ENCODE assay signal across 8 cellular contexts in the genomic region with DNA sequence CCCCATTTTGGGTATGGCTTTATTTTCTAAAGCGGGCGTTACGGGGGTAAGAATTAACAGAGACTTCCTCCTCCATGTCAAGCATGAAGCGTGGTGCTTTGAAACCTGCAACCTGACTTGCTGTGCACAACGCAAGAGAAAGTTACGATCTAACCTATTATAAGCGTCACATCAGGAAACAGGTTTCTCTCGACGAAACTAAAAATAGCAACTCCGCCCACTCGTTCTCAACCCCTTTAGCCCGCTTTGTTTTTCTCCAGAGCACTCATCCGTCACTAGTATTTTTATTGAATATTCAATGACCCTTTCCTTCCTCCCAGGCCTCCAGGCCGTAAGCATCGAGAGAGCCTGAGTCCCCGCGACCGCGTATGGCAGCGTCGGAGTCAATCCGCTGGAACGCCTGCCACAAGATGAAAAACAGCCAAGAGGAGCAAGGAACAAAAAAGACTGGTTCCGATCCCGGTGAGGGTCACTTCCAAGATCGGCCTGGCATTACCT. TPM values are rescaled to one million over a fixed set of nuclear protein-coding genes. Genes with fewer than 3 reads are reported as not detected.
DNase-seq lines count a peak whose midpoint lies in the region; ATAC-seq and TF ChIP-seq lines count a peak whose summit lies in the region.

No MANE protein-coding gene starts in this region.

- H3K9ac ChIP-seq in DND-41 (ENCODE audit: low read depth, low read length) = peak overlapping the region; percentile 74

- H3K36me3 Mint-ChIP-seq in endothelial cell (ENCODE audit: low read depth, unreplicated experiment) = peaks cover 3% of the 10 kb centered on the region
- peaks cover 0 to 60% (median 7%) of the 10 kb centered on the region in 3 donors for H3K36me3 Mint-ChIP-seq in naive thymus-derived CD8-positive, alpha-beta T cell

- no peaks in the 10 kb centered on the region for H3K27me3 ChIP-seq in DND-41 (ENCODE audit: insufficient read depth, low read length, poor library complexity)
- H3K27me3 ChIP-seq in stomach = no peaks in the 10 kb centered on the region

- intact Hi-C loops in stomach (cut with DNase I; ENCODE audit: low total_unique reads) = no loop called here

- peak overlapping the region; percentile 81 to 99 for H3K4me3 ChIP-seq in DND-41 (ENCODE audit: low read depth in 1 of 2, low read length in 2 of 2)
- peak overlapping the region; percentile 90 for H3K4me3 ChIP-seq in NB4 (ENCODE audit: low read depth, low read length)
- peak overlapping the region; percentile 87 to 88 (median 88) for H3K4me3 ChIP-seq in stomach

- H3K27ac Mint-ChIP-seq in endothelial cell (ENCODE audit: unreplicated experiment) = peak overlapping the region; percentile 95
- H3K27ac Mint-ChIP-seq in naive thymus-derived CD8-positive, alpha-beta T cell = peak overlapping the region; percentile 92 to 100 (median 99)

- H3K4me3 Mint-ChIP-seq in endothelial cell (ENCODE audit: unreplicated experiment) = peak overlapping the region; percentile 100
- peak overlapping the region; percentile 90 to 100 (median 99) for H3K4me3 Mint-ChIP-seq in naive thymus-derived CD8-positive, alpha-beta T cell

- H3K9me3 Mint-ChIP-seq in endothelial cell (ENCODE audit: unreplicated experiment) = no peaks in the 10 kb centered on the region
- H3K9me3 Mint-ChIP-seq in naive thymus-derived CD8-positive, alpha-beta T cell = no peaks in the 10 kb centered on the region

- peak overlapping the region; percentile 88 for H3K27ac ChIP-seq in DND-41 (ENCODE audit: low read length)
- peak overlapping the region; percentile 80 to 96 (median 95) for H3K27ac ChIP-seq in stomach

- POLR2A ChIA-PET in naive thymus-derived CD8-positive, alpha-beta T cell (lab: Charles Lee) = interaction anchor here (0.6 to 2.4 kb wide), 14 partner anchors 13 to 479 kb away, joined by 3 to 19 read pairs (median 6); a partner anchor contains a TSS

- WGBS in stomach, 5 donors = 0% methylated on average over 26 of the region's 26 CpGs

- H3K36me3 ChIP-seq in DND-41 (ENCODE audit: insufficient read depth, low read length) = peaks cover 63% of the 10 kb centered on the region
- H3K36me3 ChIP-seq in stomach = peaks cover 22 to 58% (median 51%) of the 10 kb centered on the region in 4 donors

- no peak for ATAC-seq in DND-41 (ENCODE audit: insufficient read depth, low read depth)
- ATAC-seq in GM21619 (IDR thresholded peaks at IDR 0.05; ENCODE audit: unreplicated experiment) = peak; percentile 35
- ATAC-seq in naive thymus-derived CD8-positive, alpha-beta T cell = peak; percentile 39 to 52

- TF ChIP-seq EP300 in stomach (IDR thresholded peaks at IDR 0.05) = no peak

- H2AFZ ChIP-seq in DND-41 (ENCODE audit: low read depth, low read length) = peak overlapping the region; percentile 96

- peaks cover 80% of the 10 kb centered on the region for H3K79me2 ChIP-seq in DND-41 (ENCODE audit: insufficient read depth, low read length)

- TF ChIP-seq CTCF in DND-41 (IDR thresholded peaks at IDR 0.05; ENCODE audit: borderline replicate concordance, extremely low read depth, low read length, poor library complexity, severe bottlenecking) (no peak), NB4 (IDR thresholded peaks at IDR 0.05; ENCODE audit: low read depth, low read length) (no peak), endothelial cell (IDR thresholded peaks at IDR 0.05; ENCODE audit: unreplicated experiment) (no peak), stomach (IDR thresholded peaks at IDR 0.05) (no peak)

- TF ChIP-seq POLR2A in NB4 (IDR thresholded peaks at IDR 0.05; ENCODE audit: extremely low read depth, insufficient read length) (no peak), stomach (IDR thresholded peaks at IDR 0.05) (no peak)

- peaks cover 13% of the 10 kb centered on the region for H3K4me1 Mint-ChIP-seq in endothelial cell (ENCODE audit: unreplicated experiment)
- peaks cover 10 to 63% (median 38%) of the 10 kb centered on the region in 4 donors for H3K4me1 Mint-ChIP-seq in naive thymus-derived CD8-positive, alpha-beta T cell

- no peaks in the 10 kb centered on the region for H3K9me3 ChIP-seq in DND-41 (ENCODE audit: insufficient read depth, low read length, severe bottlenecking)
- no peaks in the 10 kb centered on the region for H3K9me3 ChIP-seq in stomach

- peak overlapping the region; percentile 82 for H3K4me2 ChIP-seq in DND-41 (ENCODE audit: insufficient read depth, low read length)

- peaks cover 6% of the 10 kb centered on the region; the same call in 1 of the 2 replicates for H4K20me1 ChIP-seq in DND-41 (ENCODE audit: insufficient read depth, low read length)

- H3K4me1 ChIP-seq in DND-41 (ENCODE audit: insufficient read depth, low read length) (peaks cover 55% of the 10 kb centered on the region), stomach (peaks cover 33 to 70% (median 50%) of the 10 kb centered on the region in 4 donors)

- DNase-seq in DND-41 (peak; percentile 42), NB4 (ENCODE audit: low read depth) (peak; percentile 73), endothelial cell (ENCODE audit: low spot score) (no peak), stomach (peak; percentile 52), cortex of kidney (lab: John Stamatoyannopoulos, UW) (no peak)
- peak; percentile 48 to 52 for DNase-seq in activated CD4-positive, alpha-beta T cell treated with anti-CD3 and anti-CD28 coated beads, Interleukin-2, amount 50 U/mL, for 4 hours
- DNase-seq in naive thymus-derived CD8-positive, alpha-beta T cell = peak; percentile 29 to 85 (median 72)

- peaks cover 2% of the 10 kb centered on the region for H3K27me3 Mint-ChIP-seq in endothelial cell (ENCODE audit: unreplicated experiment)
- H3K27me3 Mint-ChIP-seq in naive thymus-derived CD8-positive, alpha-beta T cell = no peaks in the 10 kb centered on the region

RNA-seq across cellular contexts. Expression of a gene that starts 0.6 kb away (rescaled TPM):
- total RNA-seq in endothelial cell (ENCODE audit: unreplicated experiment) (42.4 TPM), stomach (100 to 1,000 TPM in 2 of 5 donors, 10 to 100 TPM in 3; 29.8 to 185 (median 98.8) TPM)
- 100 to 1,000 TPM; 100 to 113 TPM for total RNA-seq in naive thymus-derived CD8-positive, alpha-beta T cell
- polyA plus RNA-seq in naive thymus-derived CD8-positive, alpha-beta T cell = 100 to 1,000 TPM; 108 to 128 (median 123) TPM
- polyA plus RNA-seq in stomach = 10 to 100 TPM; 58.2 to 92.9 (median 60.3) TPM

RNA-seq across cellular contexts. Expression of a gene that starts 1.1 kb away (rescaled TPM):
- 47.7 TPM for total RNA-seq in endothelial cell (ENCODE audit: unreplicated experiment)
- total RNA-seq in naive thymus-derived CD8-positive, alpha-beta T cell = 10 to 100 TPM; 74.3 to 79.3 TPM
- polyA plus RNA-seq in naive thymus-derived CD8-positive, alpha-beta T cell = 10 to 100 TPM; 26.8 to 36.1 (median 27.8) TPM
- 10 to 100 TPM in 4 of 5 donors, 1 to 10 TPM in 1; 8.1 to 81.1 (median 61.2) TPM for total RNA-seq in stomach
- 10 to 100 TPM; 32.2 to 35.1 (median 34.7) TPM for polyA plus RNA-seq in stomach

RNA-seq across cellular contexts. Expression of a gene that starts 20.0 kb away (rescaled TPM):
- total RNA-seq in endothelial cell (ENCODE audit: unreplicated experiment) = 100 TPM
- 10 to 100 TPM; 89.9 to 98.3 TPM for total RNA-seq in naive thymus-derived CD8-positive, alpha-beta T cell
- polyA plus RNA-seq in naive thymus-derived CD8-positive, alpha-beta T cell = 100 to 1,000 TPM; 276 to 308 (median 304) TPM
- 100 to 1,000 TPM in 2 of 5 donors, 10 to 100 TPM in 3; 26.8 to 320 (median 73.3) TPM for total RNA-seq in stomach
- polyA plus RNA-seq in stomach = 100 to 1,000 TPM in 2 of 3 donors, 10 to 100 TPM in 1; 79.6 to 120 (median 111) TPM

RNA-seq across cellular contexts. Expression of a gene that starts 49.9 kb away (rescaled TPM):
- total RNA-seq in endothelial cell (ENCODE audit: unreplicated experiment) = 18.4 TPM
- 10 to 100 TPM; 11.8 to 12.4 TPM for total RNA-seq in naive thymus-derived CD8-positive, alpha-beta T cell
- under 1 TPM; 0.52 to 0.82 (median 0.56) TPM for polyA plus RNA-seq in naive thymus-derived CD8-positive, alpha-beta T cell
- total RNA-seq in stomach = 10 to 100 TPM in 3 of 5 donors, 1 to 10 TPM in 1, under 1 TPM in 1; 0.58 to 13.3 (median 12.1) TPM
- 1 to 10 TPM; 3.5 to 4.4 (median 4.2) TPM for polyA plus RNA-seq in stomach

Comparison
In these comparisons a context has a peak if more than half of its experiments do, and no peak if none do; other contexts are left out.
1. DNase-seq: peak in DND-41 (single experiment), NB4 (single experiment), activated CD4-positive, alpha-beta T cell treated with anti-CD3 and anti-CD28 coated beads, Interleukin-2, amount 50 U/mL, for 4 hours (2 of 2), naive thymus-derived CD8-positive, alpha-beta T cell (10 of 10) and stomach (single experiment); none in endothelial cell (single experiment) and cortex of kidney (single experiment).
2. Peak in every context shown above with its lines, with median percentiles within 50 percentile points of each other: H3K4me3 ChIP-seq.